17 cellular contexts compared by ENCODE assay signal in genomic region chr3:33652736-33653135, GRCh38.
"Had no signal": no experiment of that assay in that cellular context is flagged by ENCODE, and none has a peak within 500 bp of the region (broad histone marks: within the 10 kb centered on the region; RNA-seq: fewer than 3 reads in every experiment).

No MANE protein-coding gene starts in this region.

- H3K4me3 ChIP-seq: lung, transverse colon had no signal

- H3K4me3 Mint-ChIP-seq: activated CD8-positive, alpha-beta T cell treated with anti-CD3 and anti-CD28 coated beads, Interleukin-2, amount 10 ng/mL, durations not matched to agents 7 days and 5 days; activated naive CD8-positive, alpha-beta T cell treated with anti-CD3 and anti-CD28 coated beads, Interleukin-2, amount 50 U/mL, for 24 hours; activated T-helper 1 cell treated with anti-CD3 and anti-CD28 coated beads, Interleukin-12 subunit alpha, Interleukin-12 subunit beta, Interleukin-2, Interleukin-4 antibody, amounts not matched to agents 30 ng/mL and 10 ng/mL and 1 ng/mL, durations not matched to agents 14 hours and 24 hours and 36 hours; endodermal cell; naive thymus-derived CD8-positive, alpha-beta T cell; stimulated activated effector memory CD8-positive, alpha-beta T cell treated with anti-CD3 and anti-CD28 coated beads, Interleukin-12 subunit alpha, Interleukin-12 subunit beta, amount 100 ng/mL, for 72 hours; WTC11 had no signal

- H3K27ac ChIP-seq: transverse colon had no signal

- H3K9me3 Mint-ChIP-seq: activated naive CD8-positive, alpha-beta T cell treated with anti-CD3 and anti-CD28 coated beads, Interleukin-2, amount 50 U/mL, for 24 hours; activated T-helper 1 cell treated with anti-CD3 and anti-CD28 coated beads, Interleukin-12 subunit alpha, Interleukin-12 subunit beta, Interleukin-2, Interleukin-4 antibody, amounts not matched to agents 30 ng/mL and 10 ng/mL and 1 ng/mL, durations not matched to agents 14 hours and 24 hours and 36 hours; endodermal cell; naive thymus-derived CD8-positive, alpha-beta T cell; stimulated activated effector memory CD8-positive, alpha-beta T cell treated with anti-CD3 and anti-CD28 coated beads, Interleukin-12 subunit alpha, Interleukin-12 subunit beta, amount 100 ng/mL, for 72 hours; WTC11 had no signal

- H3K36me3 ChIP-seq: transverse colon had no signal

- ATAC-seq: activated CD8-positive, alpha-beta T cell treated with anti-CD3 and anti-CD28 coated beads, Interleukin-2, amount 10 ng/mL, durations not matched to agents 7 days and 5 days; activated naive CD8-positive, alpha-beta T cell treated with anti-CD3 and anti-CD28 coated beads, Interleukin-2, amount 50 U/mL, for 24 hours; naive thymus-derived CD8-positive, alpha-beta T cell; right cardiac atrium; stimulated activated effector memory CD8-positive, alpha-beta T cell treated with anti-CD3 and anti-CD28 coated beads, Interleukin-12 subunit alpha, Interleukin-12 subunit beta, amount 100 ng/mL, for 72 hours; WTC11 had no signal

- H3K27me3 ChIP-seq: transverse colon had no signal

- H3K36me3 Mint-ChIP-seq: stimulated activated effector memory CD8-positive, alpha-beta T cell treated with anti-CD3 and anti-CD28 coated beads, Interleukin-12 subunit alpha, Interleukin-12 subunit beta, amount 100 ng/mL, for 72 hours; WTC11 had no signal

- H3K27me3 Mint-ChIP-seq: activated naive CD8-positive, alpha-beta T cell treated with anti-CD3 and anti-CD28 coated beads, Interleukin-2, amount 50 U/mL, for 24 hours; naive thymus-derived CD8-positive, alpha-beta T cell had no signal

- H3K9me3 ChIP-seq: transverse colon had no signal

- DNase-seq: activated CD4-positive, alpha-beta T cell treated with anti-CD3 and anti-CD28 coated beads for 48 hours; activated CD8-positive, alpha-beta memory T cell treated with anti-CD3 and anti-CD28 coated beads, Interleukin-2, amount 50 U/mL, for 48 hours; activated CD8-positive, alpha-beta T cell treated with anti-CD3 and anti-CD28 coated beads, Interleukin-2, amount 10 ng/mL, durations not matched to agents 7 days and 5 days; activated naive CD4-positive, alpha-beta T cell; activated naive CD8-positive, alpha-beta T cell treated with anti-CD3 and anti-CD28 coated beads, Interleukin-2, amount 50 U/mL, for 24 hours; dermis blood vessel endothelial cell; endodermal cell; erythroblast; hypothalamus; naive thymus-derived CD8-positive, alpha-beta T cell; posterior cingulate gyrus; right cardiac atrium; transverse colon had no signal

- H3K27ac Mint-ChIP-seq: activated CD8-positive, alpha-beta T cell treated with anti-CD3 and anti-CD28 coated beads, Interleukin-2, amount 10 ng/mL, durations not matched to agents 7 days and 5 days; activated naive CD8-positive, alpha-beta T cell treated with anti-CD3 and anti-CD28 coated beads, Interleukin-2, amount 50 U/mL, for 24 hours; activated T-helper 1 cell treated with anti-CD3 and anti-CD28 coated beads, Interleukin-12 subunit alpha, Interleukin-12 subunit beta, Interleukin-2, Interleukin-4 antibody, amounts not matched to agents 30 ng/mL and 10 ng/mL and 1 ng/mL, durations not matched to agents 14 hours and 24 hours and 36 hours; endodermal cell; stimulated activated effector memory CD8-positive, alpha-beta T cell treated with anti-CD3 and anti-CD28 coated beads, Interleukin-12 subunit alpha, Interleukin-12 subunit beta, amount 100 ng/mL, for 72 hours had no signal
